Comparison of ENCODE assay signal across 10 cellular contexts in the genomic region with DNA sequence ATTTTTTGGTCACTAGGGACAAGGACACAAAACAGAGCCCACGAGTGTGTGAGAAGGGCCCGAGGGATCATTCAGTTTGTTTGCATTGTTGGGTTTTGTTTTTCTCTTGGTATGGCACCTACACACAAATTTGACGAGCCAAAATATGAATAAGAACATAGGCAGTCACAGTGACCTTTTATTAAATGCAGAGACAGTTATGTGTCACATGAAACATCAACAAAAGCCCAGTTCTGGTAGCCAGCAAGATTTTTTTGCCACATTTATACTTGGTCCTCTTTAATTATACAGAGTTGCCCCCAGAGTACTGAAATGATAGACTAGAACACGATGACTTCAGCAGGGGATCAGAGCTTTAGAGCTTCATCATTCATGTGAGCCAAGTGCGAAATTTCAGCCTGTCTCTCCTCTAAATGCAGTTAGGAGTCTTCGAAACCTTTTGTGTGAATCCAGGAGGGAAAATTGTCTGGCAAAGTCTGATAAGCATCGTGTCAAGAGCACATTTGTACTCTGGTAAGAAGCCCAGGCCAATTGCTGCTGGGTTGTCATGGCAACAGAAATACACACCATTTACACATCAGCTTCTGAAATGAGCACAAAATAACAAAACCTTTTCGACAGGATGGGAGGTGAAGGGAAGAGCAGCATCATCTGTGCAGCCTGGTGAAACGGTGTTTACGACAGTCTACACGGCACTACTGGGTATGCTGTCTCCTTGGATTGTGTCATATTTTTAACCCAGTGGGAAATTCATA.
A peak's percentile ranks its signal among the peaks of the same experiment; 100 is the strongest.
DNase-seq lines count a peak whose midpoint lies in the region; ATAC-seq, FAIRE-seq and TF ChIP-seq lines count a peak whose summit lies in the region.
"Had no signal": no experiment of that assay in that cellular context is flagged by ENCODE, and none has a peak within 500 bp of the region (broad histone marks: within the 10 kb centered on the region; RNA-seq: fewer than 3 reads in every experiment).

No MANE protein-coding gene starts in this region.

- intact Hi-C loops in heart left ventricle (cut with DNase I), result no loop called here

- no peaks in the 10 kb centered on the region for H3K9me3 Mint-ChIP-seq in activated CD4-positive, alpha-beta memory T cell treated with anti-CD3 and anti-CD28 coated beads, Interleukin-2, amount 10 ng/mL, durations not matched to agents 7 days and 5 days
- H3K9me3 Mint-ChIP-seq: nephron had no signal

- no peaks in the 10 kb centered on the region for H3K27me3 Mint-ChIP-seq in activated CD4-positive, alpha-beta memory T cell treated with anti-CD3 and anti-CD28 coated beads, Interleukin-2, amount 10 ng/mL, durations not matched to agents 7 days and 5 days

- peak; percentile 32 for DNase-seq in activated naive CD4-positive, alpha-beta T cell treated with Interleukin-2 at 50 U/mL for 16 hours
- DNase-seq in activated naive CD4-positive, alpha-beta T cell (lab: John Stamatoyannopoulos, UW), result no peak
- peak; percentile 42 for DNase-seq in activated CD4-positive, alpha-beta memory T cell treated with anti-CD3 and anti-CD28 coated beads, Interleukin-2, amount 10 ng/mL, durations not matched to agents 7 days and 5 days
- DNase-seq in heart left ventricle, result no peak
- DNase-seq in D341Med (ENCODE audit: low spot score), result no peak
- DNase-seq in urothelium cell line (ENCODE audit: low spot score), result no peak

- no peak for TF ChIP-seq CTCF in heart left ventricle (IDR thresholded peaks at IDR 0.05)

- peaks cover 52% of the 10 kb centered on the region for H3K4me1 Mint-ChIP-seq in activated CD4-positive, alpha-beta memory T cell treated with anti-CD3 and anti-CD28 coated beads, Interleukin-2, amount 10 ng/mL, durations not matched to agents 7 days and 5 days

- no peak overlapping the region for H3K9ac ChIP-seq in subcutaneous abdominal adipose tissue (ENCODE audit: low read length in 5 of 5)

- peak overlapping the region; percentile 54 for H3K27ac Mint-ChIP-seq in activated CD4-positive, alpha-beta memory T cell treated with anti-CD3 and anti-CD28 coated beads, Interleukin-2, amount 10 ng/mL, durations not matched to agents 7 days and 5 days

- H3K9me3 ChIP-seq in heart left ventricle (no peaks in the 10 kb centered on the region), subcutaneous abdominal adipose tissue (ENCODE audit: control insufficient read depth in 5 of 5, low read length in 5 of 5) (no peaks in the 10 kb centered on the region)

- no peak overlapping the region for H3K4me3 Mint-ChIP-seq in activated CD4-positive, alpha-beta memory T cell treated with anti-CD3 and anti-CD28 coated beads, Interleukin-2, amount 10 ng/mL, durations not matched to agents 7 days and 5 days
- H3K4me3 Mint-ChIP-seq: nephron had no signal

- peaks cover 0 to 67% (median 3%) of the 10 kb centered on the region in 12 donors for H3K4me1 ChIP-seq in heart left ventricle
- H3K4me1 ChIP-seq in subcutaneous abdominal adipose tissue (ENCODE audit: control insufficient read depth in 5 of 5, insufficient read depth in 5 of 5, low read length in 5 of 5), result peaks cover 3 to 13% (median 10%) of the 10 kb centered on the region in 5 donors

- H3K36me3 ChIP-seq in heart left ventricle (no peaks in the 10 kb centered on the region), subcutaneous abdominal adipose tissue (ENCODE audit: control insufficient read depth in 5 of 5, insufficient read depth in 5 of 5, low read length in 5 of 5) (no peaks in the 10 kb centered on the region)

- H3K27me3 ChIP-seq in heart left ventricle (peaks cover 0 to 5% (median 0%) of the 10 kb centered on the region in 9 donors), subcutaneous abdominal adipose tissue (ENCODE audit: control insufficient read depth in 5 of 5, insufficient read depth in 4 of 5, low read length in 5 of 5) (no peaks in the 10 kb centered on the region)

- CTCF ChIA-PET in activated CD4-positive, alpha-beta memory T cell treated with anti-CD3 and anti-CD28 coated beads, Interleukin-2, amount 10 ng/mL, durations not matched to agents 7 days and 5 days (lab: Charles Lee), result interaction anchor here (0.5 to 4.5 kb wide), 6 partner anchors 11 to 204 kb away, joined by 3 to 41 read pairs (median 16); no protein-coding TSS in a partner anchor

- WGBS in heart left ventricle, 4 donors, result 51 to 67% (median 59%) methylated on average over 11 of the region's 11 CpGs

- POLR2A ChIA-PET in activated CD4-positive, alpha-beta memory T cell treated with anti-CD3 and anti-CD28 coated beads, Interleukin-2, amount 10 ng/mL, durations not matched to agents 7 days and 5 days (lab: Charles Lee), result interaction anchor here (1.0 to 6.4 kb wide), 7 partner anchors 9 to 159 kb away, joined by 3 to 59 read pairs (median 6); no protein-coding TSS in a partner anchor

- TF ChIP-seq POLR2A in heart left ventricle (IDR thresholded peaks at IDR 0.05), result no peak

- no peak for FAIRE-seq in urothelium cell line (lab: Jason Lieb, UNC)
- FAIRE-seq: TTC549 had no signal

- peaks cover 11% of the 10 kb centered on the region for H3K36me3 Mint-ChIP-seq in activated CD4-positive, alpha-beta memory T cell treated with anti-CD3 and anti-CD28 coated beads, Interleukin-2, amount 10 ng/mL, durations not matched to agents 7 days and 5 days (ENCODE audit: low read depth)

- peak in 3 of 4 donors; percentile 24 to 59 (median 34) for ATAC-seq in heart left ventricle
- ATAC-seq in GM21381 (IDR thresholded peaks at IDR 0.05; ENCODE audit: unreplicated experiment), result no peak

- H3K27ac ChIP-seq in heart left ventricle (peak overlapping the region in 2 of 12 donors; percentile 18 to 53), subcutaneous abdominal adipose tissue (ENCODE audit: low read depth, low read length) (peak overlapping the region; percentile 9)

- H3K4me3 ChIP-seq in heart left ventricle (no peak overlapping the region), subcutaneous abdominal adipose tissue (ENCODE audit: low read depth in 1 of 5, low read length in 5 of 5) (no peak overlapping the region)

Comparison
In these comparisons a context has a peak if more than half of its experiments do, and no peak if none do; other contexts are left out.
1. DNase-seq: peak in activated naive CD4-positive, alpha-beta T cell treated with Interleukin-2 at 50 U/mL for 16 hours (single experiment) and activated CD4-positive, alpha-beta memory T cell treated with anti-CD3 and anti-CD28 coated beads, Interleukin-2, amount 10 ng/mL, durations not matched to agents 7 days and 5 days (single experiment); none in activated naive CD4-positive, alpha-beta T cell (0 of 4), heart left ventricle (0 of 5), D341Med (single experiment) and urothelium cell line (single experiment).